10 cellular contexts compared by ENCODE assay signal in genomic region chrX:33434256-33435092, GRCh38.
DNase-seq lines count a peak whose midpoint lies in the region; ATAC-seq lines count a peak whose summit lies in the region.
"Had no signal": no experiment of that assay in that cellular context is flagged by ENCODE, and none has a peak within 500 bp of the region (broad histone marks: within the 10 kb centered on the region; RNA-seq: fewer than 3 reads in every experiment).

No MANE protein-coding gene starts in this region.

- DNase-seq in NCI-H2029 (lab: John Stamatoyannopoulos, UW) (peak; percentile 11), NCI-H2029 treated with DMSO at 0.1 percent for 48 hours (lab: John Stamatoyannopoulos, UW) (no peak), NCI-H82 treated with DMSO at 0.1 percent for 48 hours (lab: John Stamatoyannopoulos, UW; ENCODE audit: unreplicated experiment) (peak; percentile 4), globus pallidus (ENCODE audit: low spot score) (peak; percentile 26), pons (ENCODE audit: low spot score) (peak; percentile 29)
- DNase-seq in activated T-helper 2 cell treated with anti-CD3 and anti-CD28 coated beads, Interferon-gamma antibody, Interleukin-2, Interleukin-4, amounts not matched to agents 10 μg/mL and 5 μg/mL and 100 μg/mL, durations not matched to agents 14 hours and 24 hours and 36 hours (ENCODE audit: low spot score) = peak; percentile 7
- DNase-seq: activated naive CD8-positive, alpha-beta T cell treated with anti-CD3 and anti-CD28 coated beads, Interleukin-2, amount 10 ng/mL, durations not matched to agents 7 days and 5 days had no signal

- intact Hi-C loops in activated T-helper 2 cell treated with anti-CD3 and anti-CD28 coated beads, Interferon-gamma antibody, Interleukin-2, Interleukin-4, amounts not matched to agents 10 μg/mL and 5 μg/mL and 100 μg/mL, durations not matched to agents 14 hours and 24 hours and 36 hours (cut with micrococcal nuclease) = loop anchor here (5.0 kb wide), 1 partner anchor 868 kb away; no protein-coding TSS in a partner anchor

- no peak overlapping the region for H3K4me3 Mint-ChIP-seq in activated T-helper 2 cell treated with anti-CD3 and anti-CD28 coated beads, Interferon-gamma antibody, Interleukin-2, Interleukin-4, amounts not matched to agents 10 μg/mL and 5 μg/mL and 100 μg/mL, durations not matched to agents 14 hours and 24 hours and 36 hours (ENCODE audit: low read depth)
- H3K4me3 Mint-ChIP-seq: activated naive CD8-positive, alpha-beta T cell treated with anti-CD3 and anti-CD28 coated beads, Interleukin-2, amount 10 ng/mL, durations not matched to agents 7 days and 5 days; CD4-positive, alpha-beta T cell had no signal

- no peaks in the 10 kb centered on the region for H3K27me3 Mint-ChIP-seq in activated T-helper 2 cell treated with anti-CD3 and anti-CD28 coated beads, Interferon-gamma antibody, Interleukin-2, Interleukin-4, amounts not matched to agents 10 μg/mL and 5 μg/mL and 100 μg/mL, durations not matched to agents 14 hours and 24 hours and 36 hours (ENCODE audit: low read depth)
- H3K27me3 Mint-ChIP-seq: activated naive CD8-positive, alpha-beta T cell treated with anti-CD3 and anti-CD28 coated beads, Interleukin-2, amount 10 ng/mL, durations not matched to agents 7 days and 5 days; CD4-positive, alpha-beta T cell had no signal

- H3K36me3 Mint-ChIP-seq in activated T-helper 2 cell treated with anti-CD3 and anti-CD28 coated beads, Interferon-gamma antibody, Interleukin-2, Interleukin-4, amounts not matched to agents 10 μg/mL and 5 μg/mL and 100 μg/mL, durations not matched to agents 14 hours and 24 hours and 36 hours (ENCODE audit: low read depth) = no peaks in the 10 kb centered on the region
- H3K36me3 Mint-ChIP-seq: activated naive CD8-positive, alpha-beta T cell treated with anti-CD3 and anti-CD28 coated beads, Interleukin-2, amount 10 ng/mL, durations not matched to agents 7 days and 5 days had no signal

- ATAC-seq in HG02970 (IDR thresholded peaks at IDR 0.05; ENCODE audit: low FRiP score, unreplicated experiment) = peak; percentile 74
- ATAC-seq in HG03442 (IDR thresholded peaks at IDR 0.05; ENCODE audit: unreplicated experiment) = no peak

- no peaks in the 10 kb centered on the region for H3K9me3 Mint-ChIP-seq in activated T-helper 2 cell treated with anti-CD3 and anti-CD28 coated beads, Interferon-gamma antibody, Interleukin-2, Interleukin-4, amounts not matched to agents 10 μg/mL and 5 μg/mL and 100 μg/mL, durations not matched to agents 14 hours and 24 hours and 36 hours
- H3K9me3 Mint-ChIP-seq: activated naive CD8-positive, alpha-beta T cell treated with anti-CD3 and anti-CD28 coated beads, Interleukin-2, amount 10 ng/mL, durations not matched to agents 7 days and 5 days; CD4-positive, alpha-beta T cell had no signal

- no peaks in the 10 kb centered on the region for H3K4me1 Mint-ChIP-seq in activated T-helper 2 cell treated with anti-CD3 and anti-CD28 coated beads, Interferon-gamma antibody, Interleukin-2, Interleukin-4, amounts not matched to agents 10 μg/mL and 5 μg/mL and 100 μg/mL, durations not matched to agents 14 hours and 24 hours and 36 hours (ENCODE audit: low read depth)
- H3K4me1 Mint-ChIP-seq: activated naive CD8-positive, alpha-beta T cell treated with anti-CD3 and anti-CD28 coated beads, Interleukin-2, amount 10 ng/mL, durations not matched to agents 7 days and 5 days had no signal

- H3K27ac Mint-ChIP-seq in activated T-helper 2 cell treated with anti-CD3 and anti-CD28 coated beads, Interferon-gamma antibody, Interleukin-2, Interleukin-4, amounts not matched to agents 10 μg/mL and 5 μg/mL and 100 μg/mL, durations not matched to agents 14 hours and 24 hours and 36 hours = no peak overlapping the region
- H3K27ac Mint-ChIP-seq: activated naive CD8-positive, alpha-beta T cell treated with anti-CD3 and anti-CD28 coated beads, Interleukin-2, amount 10 ng/mL, durations not matched to agents 7 days and 5 days; CD4-positive, alpha-beta T cell had no signal
